In genomic region chr19:530133-531008, GRCh38 we compare ENCODE assay signal across 8 cellular contexts. TPM values are rescaled to one million over a fixed set of nuclear protein-coding genes. Genes with fewer than 3 reads are reported as not detected.
DNase-seq lines count a peak whose midpoint lies in the region; ATAC-seq and TF ChIP-seq lines count a peak whose summit lies in the region.

No MANE protein-coding gene starts in this region.

- H2AFZ ChIP-seq in SU-DHL-6 (ENCODE audit: low read depth, low read length, severe bottlenecking), result peak overlapping the region; percentile 92

- H3K79me2 ChIP-seq in SU-DHL-6 (ENCODE audit: insufficient read depth, low read length), result peaks cover 25% of the 10 kb centered on the region

- ATAC-seq in psoas muscle (no peak), GM18519 (IDR thresholded peaks at IDR 0.05; ENCODE audit: low FRiP score, unreplicated experiment) (no peak), GM18517 (IDR thresholded peaks at IDR 0.05; ENCODE audit: unreplicated experiment) (no peak)

- no peak overlapping the region for H3K27ac ChIP-seq in SU-DHL-6 (ENCODE audit: low read depth, low read length)
- peak overlapping the region; percentile 98 for H3K27ac ChIP-seq in psoas muscle

- peaks cover 23% of the 10 kb centered on the region for H3K4me1 ChIP-seq in psoas muscle

- intact Hi-C loops in psoas muscle (cut with DNase I), result loop anchor here in 1 of 2 donors (2.0 to 5.0 kb wide), 2 partner anchors 22 to 42 kb away; partner anchors contain the start of gene BSG

- no peak for DNase-seq in fibroblast of mammary gland (ENCODE audit: low read depth)
- DNase-seq in psoas muscle, result no peak
- DNase-seq in NCI-H2029 treated with DMSO at 0.1 percent for 48 hours (lab: John Stamatoyannopoulos, UW), result no peak
- DNase-seq in putamen (ENCODE audit: low spot score), result no peak

- peak overlapping the region; percentile 62 for H3K4me2 ChIP-seq in SU-DHL-6 (ENCODE audit: low read depth, low read length, poor library complexity, severe bottlenecking)

- H3K36me3 ChIP-seq in SU-DHL-6 (ENCODE audit: low read length) (no peaks in the 10 kb centered on the region), psoas muscle (ENCODE audit: insufficient read depth in 1 of 2, low read depth in 1 of 2) (no peaks in the 10 kb centered on the region)

- WGBS in psoas muscle, 3 donors, result 64 to 71% (median 68%) methylated on average over 37 to 38 of the region's 38 CpGs

- no peaks in the 10 kb centered on the region for H3K9me2 ChIP-seq in SU-DHL-6 (replicated peaks; ENCODE audit: insufficient read depth, low read length)

- no peak for TF ChIP-seq CTCF in SU-DHL-6 (IDR thresholded peaks at IDR 0.05; ENCODE audit: insufficient read depth, low read length, poor library complexity, severe bottlenecking)
- no peak for TF ChIP-seq CTCF in fibroblast of mammary gland (conservative IDR thresholded peaks at IDR 0.05; ENCODE audit: control insufficient read depth, insufficient read depth, low read depth, low read length)
- TF ChIP-seq CTCF in psoas muscle (IDR thresholded peaks at IDR 0.05), result no peak

- H3K4me3 ChIP-seq in GM08714 (ENCODE audit: low read length) (peak overlapping the region; percentile 88; the same call in 1 of the 2 replicates), SU-DHL-6 (ENCODE audit: insufficient read depth, low read length, poor library complexity, severe bottlenecking) (peak overlapping the region; percentile 89), fibroblast of mammary gland (ENCODE audit: control insufficient read depth, low read depth, low read length) (peak overlapping the region; percentile 59), psoas muscle (peak overlapping the region; percentile 89)

- H3K9ac ChIP-seq in SU-DHL-6 (ENCODE audit: low read length), result peak overlapping the region; percentile 89

- H3K9me3 ChIP-seq in SU-DHL-6 (ENCODE audit: insufficient read depth, low read length) (no peaks in the 10 kb centered on the region), psoas muscle (no peaks in the 10 kb centered on the region)

- H3K27me3 ChIP-seq in SU-DHL-6 (ENCODE audit: low read length) (no peaks in the 10 kb centered on the region), psoas muscle (ENCODE audit: insufficient read depth in 3 of 3, low read length in 2 of 3) (peaks cover 0 to 5% (median 0%) of the 10 kb centered on the region in 3 donors)

- H4K20me1 ChIP-seq in SU-DHL-6 (ENCODE audit: low read depth, low read length), result no peaks in the 10 kb centered on the region

- H3F3A ChIP-seq in SU-DHL-6 (ENCODE audit: insufficient read depth), result no peaks in the 10 kb centered on the region

RNA-seq across cellular contexts. Expression of gene CDC34, which starts 1.2 kb away (rescaled TPM):
- 100 to 1,000 TPM in 1 of 4 donors, 10 to 100 TPM in 3; 72.6 to 107 (median 83.0) TPM for total RNA-seq in psoas muscle
- polyA plus RNA-seq in psoas muscle, result 100 to 1,000 TPM; 113 to 160 (median 123) TPM

RNA-seq across cellular contexts. Expression of gene GZMM, which starts 13.5 kb away (rescaled TPM):
- total RNA-seq in psoas muscle, result not detected
- under 1 TPM; 0.11 to 0.23 (median 0.14) TPM for polyA plus RNA-seq in psoas muscle

RNA-seq across cellular contexts. Expression of gene TPGS1, which starts 23.1 kb away (rescaled TPM):
- 10 to 100 TPM in 2 of 4 donors, 1 to 10 TPM in 2; 8.9 to 16.3 (median 10.2) TPM for total RNA-seq in psoas muscle
- polyA plus RNA-seq in psoas muscle, result 10 to 100 TPM in 2 of 3 donors, 1 to 10 TPM in 1; 9.8 to 16.6 (median 12.6) TPM

RNA-seq across cellular contexts. Expression of gene MADCAM1, which starts 34.1 kb away (rescaled TPM):
- total RNA-seq in psoas muscle, result under 1 TPM; 0.26 to 0.40 (median 0.35) TPM
- polyA plus RNA-seq in psoas muscle, result 1 to 10 TPM in 1 of 3 donors, under 1 TPM in 2; 0.08 to 1.8 (median 0.33) TPM

RNA-seq across cellular contexts. Expression of gene BSG, which starts 42.0 kb away (rescaled TPM):
- total RNA-seq in psoas muscle, result 100 to 1,000 TPM; 172 to 381 (median 300) TPM
- 100 to 1,000 TPM; 202 to 308 (median 299) TPM for polyA plus RNA-seq in psoas muscle
